In genomic region chr22:38706101-38706884, GRCh38 we compare ENCODE assay signal across 8 cellular contexts. TPM values are rescaled to one million over a fixed set of nuclear protein-coding genes. Genes with fewer than 3 reads are reported as not detected.
A peak's percentile ranks its signal among the peaks of the same experiment; 100 is the strongest.
DNase-seq lines count a peak whose midpoint lies in the region; FAIRE-seq and TF ChIP-seq lines count a peak whose summit lies in the region.

No MANE protein-coding gene starts in this region.

- FAIRE-seq in GM12891 (lab: Jason Lieb, UNC) = no peak

- TF ChIP-seq POLR2A in NB4 (IDR thresholded peaks at IDR 0.05; ENCODE audit: extremely low read depth, insufficient read length) (no peak), GM12891 (IDR thresholded peaks at IDR 0.05; ENCODE audit: low read depth, low read length) (no peak)

- H3K27ac Mint-ChIP-seq in activated naive CD4-positive, alpha-beta T cell treated with anti-CD3 and anti-CD28 coated beads for 36 hours = peak overlapping the region; percentile 86
- no peak overlapping the region for H3K27ac Mint-ChIP-seq in glutamatergic neuron (ENCODE audit: unreplicated experiment)

- H3K9ac ChIP-seq in BLaER1 = peak overlapping the region; percentile 96

- TF ChIP-seq CTCF in GM20000 (IDR thresholded peaks at IDR 0.05; ENCODE audit: extremely low read depth, missing control alignments) (no peak), NB4 (IDR thresholded peaks at IDR 0.05; ENCODE audit: low read depth, low read length) (no peak), glutamatergic neuron (IDR thresholded peaks at IDR 0.05; ENCODE audit: partially characterized antibody, unreplicated experiment) (no peak), osteoblast (IDR thresholded peaks at IDR 0.05; ENCODE audit: extremely low read depth, low read depth, low read length) (no peak)

- peak overlapping the region; percentile 94 for H3K4me3 ChIP-seq in BLaER1
- H3K4me3 ChIP-seq in NB4 (ENCODE audit: low read depth, low read length) = peak overlapping the region; percentile 96
- peak overlapping the region; percentile 90 for H3K4me3 ChIP-seq in osteoblast (ENCODE audit: insufficient read depth, low read length)

- intact Hi-C loops in activated naive CD4-positive, alpha-beta T cell treated with anti-CD3 and anti-CD28 coated beads for 36 hours (cut with micrococcal nuclease) = loop anchor here (5.0 to 10.0 kb wide), 3 partner anchors 279 to 391 kb away; partner anchors contain the start of genes APOBEC3B and APOBEC3H

- peaks cover 55% of the 10 kb centered on the region for H3K79me2 ChIP-seq in osteoblast (ENCODE audit: insufficient read depth, low read length)

- CTCF ChIA-PET in activated naive CD4-positive, alpha-beta T cell treated with anti-CD3 and anti-CD28 coated beads for 36 hours (lab: Charles Lee) = interaction anchor here (0.9 to 1.8 kb wide), 4 partner anchors 24 to 269 kb away, joined by 3 to 5 read pairs (median 4); partner anchors contain the start of gene TOMM22

- peaks cover 54% of the 10 kb centered on the region for H3K4me1 Mint-ChIP-seq in activated naive CD4-positive, alpha-beta T cell treated with anti-CD3 and anti-CD28 coated beads for 36 hours (ENCODE audit: low read depth)
- peaks cover 16% of the 10 kb centered on the region for H3K4me1 Mint-ChIP-seq in glutamatergic neuron (ENCODE audit: low read depth, unreplicated experiment)

- peak overlapping the region; percentile 86 for H3K4me3 Mint-ChIP-seq in activated naive CD4-positive, alpha-beta T cell treated with anti-CD3 and anti-CD28 coated beads for 36 hours
- peak overlapping the region; percentile 95 for H3K4me3 Mint-ChIP-seq in glutamatergic neuron (ENCODE audit: unreplicated experiment)

- peaks cover 20% of the 10 kb centered on the region for H3K36me3 ChIP-seq in BLaER1
- peaks cover 12% of the 10 kb centered on the region for H3K36me3 ChIP-seq in osteoblast (ENCODE audit: insufficient read depth, low read length)

- no peaks in the 10 kb centered on the region for H3K9me3 Mint-ChIP-seq in activated naive CD4-positive, alpha-beta T cell treated with anti-CD3 and anti-CD28 coated beads for 36 hours
- H3K9me3 Mint-ChIP-seq in glutamatergic neuron (ENCODE audit: unreplicated experiment) = peaks cover 9% of the 10 kb centered on the region

- H4K20me1 ChIP-seq in BLaER1 (peaks cover 54% of the 10 kb centered on the region), osteoblast (ENCODE audit: insufficient read depth, low read length) (peaks cover 44% of the 10 kb centered on the region)

- peaks cover 19% of the 10 kb centered on the region for H3K36me3 Mint-ChIP-seq in activated naive CD4-positive, alpha-beta T cell treated with anti-CD3 and anti-CD28 coated beads for 36 hours (ENCODE audit: low read depth)
- H3K36me3 Mint-ChIP-seq in glutamatergic neuron (ENCODE audit: unreplicated experiment) = no peaks in the 10 kb centered on the region

- DNase-seq in GM20000 (ENCODE audit: low spot score) (peak; percentile 28), NB4 (ENCODE audit: low read depth) (peak; percentile 57), glutamatergic neuron (peak; percentile 54), osteoblast (ENCODE audit: insufficient read length, low spot score, missing footprints) (peak; percentile 89), GM12891 (ENCODE audit: insufficient read length, low spot score) (no peak), DMS79 treated with DMSO at 0.1 percent for 48 hours (lab: John Stamatoyannopoulos, UW) (no peak)
- DNase-seq in activated naive CD4-positive, alpha-beta T cell treated with anti-CD3 and anti-CD28 coated beads for 36 hours = peak; percentile 52

- H3K4me1 ChIP-seq in BLaER1 (peaks cover 54% of the 10 kb centered on the region), osteoblast (ENCODE audit: insufficient read depth, low read length) (peaks cover 26% of the 10 kb centered on the region)

- H3K27me3 ChIP-seq in BLaER1 (no peaks in the 10 kb centered on the region; the same call in 1 of the 2 replicates), osteoblast (ENCODE audit: insufficient read depth, low read length) (no peaks in the 10 kb centered on the region)

- no peaks in the 10 kb centered on the region for H3K27me3 Mint-ChIP-seq in activated naive CD4-positive, alpha-beta T cell treated with anti-CD3 and anti-CD28 coated beads for 36 hours (ENCODE audit: low read depth)
- peaks cover 9% of the 10 kb centered on the region for H3K27me3 Mint-ChIP-seq in glutamatergic neuron (ENCODE audit: unreplicated experiment)

- peak overlapping the region; percentile 44 for H2AFZ ChIP-seq in osteoblast (ENCODE audit: low read length)

- peak overlapping the region; percentile 95 for H3K27ac ChIP-seq in BLaER1
- H3K27ac ChIP-seq in osteoblast (ENCODE audit: low read depth, low read length) = peak overlapping the region; percentile 59

- H3K9me3 ChIP-seq in BLaER1 (no peaks in the 10 kb centered on the region), osteoblast (ENCODE audit: low read depth, low read length) (no peaks in the 10 kb centered on the region)

- peak overlapping the region; percentile 99 for H3K4me2 ChIP-seq in BLaER1
- peak overlapping the region; percentile 80 for H3K4me2 ChIP-seq in osteoblast (ENCODE audit: insufficient read depth, low read length)

TF ChIP-seq in GM12891, 5 proteins besides CTCF, POLR2A, EP300 and RAD21:
- TF ChIP-seq POU2F2 (IDR thresholded peaks at IDR 0.05; ENCODE audit: low read depth, low read length) (no peak), PAX5 (IDR thresholded peaks at IDR 0.05; ENCODE audit: insufficient read depth, low read length, severe bottlenecking) (no peak), TAF1 (IDR thresholded peaks at IDR 0.05; ENCODE audit: low read depth, low read length) (no peak), POLR2AphosphoS5 (IDR thresholded peaks at IDR 0.05; ENCODE audit: low read depth, low read length) (no peak), SPI1 (IDR thresholded peaks at IDR 0.05; ENCODE audit: low read depth, low read length) (no peak)

RNA-seq across cellular contexts. Expression of gene GTPBP1, which starts 0.5 kb away (rescaled TPM):
- 100 to 1,000 TPM in 1 of 2 experiments, 10 to 100 TPM in 1; 98.9 to 107 TPM for total RNA-seq in activated naive CD4-positive, alpha-beta T cell treated with anti-CD3 and anti-CD28 coated beads for 36 hours
- total RNA-seq in glutamatergic neuron (ENCODE audit: unreplicated experiment) (55.6 TPM), osteoblast (28.3 and 34.7 TPM in 2 replicates)
- polyA plus RNA-seq in GM12891 (2012; ENCODE audit: low read depth, missing spikeins) = 26.0 TPM

RNA-seq across cellular contexts. Expression of gene JOSD1, which starts 5.5 kb away (rescaled TPM):
- total RNA-seq in activated naive CD4-positive, alpha-beta T cell treated with anti-CD3 and anti-CD28 coated beads for 36 hours = 10 to 100 TPM; 48.9 to 54.3 TPM
- total RNA-seq in glutamatergic neuron (ENCODE audit: unreplicated experiment) = 51.0 TPM
- 82.2 and 86.1 TPM in 2 replicates for total RNA-seq in osteoblast
- polyA plus RNA-seq in GM12891 (2012; ENCODE audit: low read depth, missing spikeins) = 30.2 TPM

RNA-seq across cellular contexts. Expression of gene TOMM22, which starts 24.5 kb away (rescaled TPM):
- total RNA-seq in activated naive CD4-positive, alpha-beta T cell treated with anti-CD3 and anti-CD28 coated beads for 36 hours = 100 to 1,000 TPM; 151 to 154 TPM
- total RNA-seq in glutamatergic neuron (ENCODE audit: unreplicated experiment) (61.0 TPM), osteoblast (57.2 and 60.4 TPM in 2 replicates)
- 74.5 TPM for polyA plus RNA-seq in GM12891 (2012; ENCODE audit: low read depth, missing spikeins)

RNA-seq across cellular contexts. Expression of gene SUN2, which starts 49.5 kb away (rescaled TPM):
- total RNA-seq in activated naive CD4-positive, alpha-beta T cell treated with anti-CD3 and anti-CD28 coated beads for 36 hours = 100 to 1,000 TPM; 120 to 121 TPM
- total RNA-seq in glutamatergic neuron (ENCODE audit: unreplicated experiment) (174 TPM), osteoblast (95.2 and 105 TPM in 2 replicates)
- polyA plus RNA-seq in GM12891 (2012; ENCODE audit: low read depth, missing spikeins) = 42.1 TPM

RNA-seq across cellular contexts. Expression of gene CBY1, which starts 49.9 kb away (rescaled TPM):
- total RNA-seq in activated naive CD4-positive, alpha-beta T cell treated with anti-CD3 and anti-CD28 coated beads for 36 hours = 1 to 10 TPM; 8.8 to 9.4 TPM
- total RNA-seq in glutamatergic neuron (ENCODE audit: unreplicated experiment) (34.9 TPM), osteoblast (13.8 and 16.2 TPM in 2 replicates)
- 6.9 TPM for polyA plus RNA-seq in GM12891 (2012; ENCODE audit: low read depth, missing spikeins)

Comparison
In these comparisons a context has a peak if more than half of its experiments do, and no peak if none do; other contexts are left out.
1. DNase-seq: peak in GM20000 (single experiment), NB4 (single experiment), activated naive CD4-positive, alpha-beta T cell treated with anti-CD3 and anti-CD28 coated beads for 36 hours (single experiment), glutamatergic neuron (single experiment) and osteoblast (single experiment); none in GM12891 (single experiment) and DMS79 treated with DMSO at 0.1 percent for 48 hours (single experiment).
2. Peak in every context shown above with its lines, with median percentiles within 50 percentile points of each other: H3K4me3 ChIP-seq.